In genomic region chr19:50568321-50569022, GRCh38 we compare ENCODE assay signal across 12 cellular contexts. TPM values are rescaled to one million over a fixed set of nuclear protein-coding genes. Genes with fewer than 3 reads are reported as not detected.
DNase-seq lines count a peak whose midpoint lies in the region; ATAC-seq and TF ChIP-seq lines count a peak whose summit lies in the region.
"Had no signal": no experiment of that assay in that cellular context is flagged by ENCODE, and none has a peak within 500 bp of the region (broad histone marks: within the 10 kb centered on the region; RNA-seq: fewer than 3 reads in every experiment).

A gene with protein sequence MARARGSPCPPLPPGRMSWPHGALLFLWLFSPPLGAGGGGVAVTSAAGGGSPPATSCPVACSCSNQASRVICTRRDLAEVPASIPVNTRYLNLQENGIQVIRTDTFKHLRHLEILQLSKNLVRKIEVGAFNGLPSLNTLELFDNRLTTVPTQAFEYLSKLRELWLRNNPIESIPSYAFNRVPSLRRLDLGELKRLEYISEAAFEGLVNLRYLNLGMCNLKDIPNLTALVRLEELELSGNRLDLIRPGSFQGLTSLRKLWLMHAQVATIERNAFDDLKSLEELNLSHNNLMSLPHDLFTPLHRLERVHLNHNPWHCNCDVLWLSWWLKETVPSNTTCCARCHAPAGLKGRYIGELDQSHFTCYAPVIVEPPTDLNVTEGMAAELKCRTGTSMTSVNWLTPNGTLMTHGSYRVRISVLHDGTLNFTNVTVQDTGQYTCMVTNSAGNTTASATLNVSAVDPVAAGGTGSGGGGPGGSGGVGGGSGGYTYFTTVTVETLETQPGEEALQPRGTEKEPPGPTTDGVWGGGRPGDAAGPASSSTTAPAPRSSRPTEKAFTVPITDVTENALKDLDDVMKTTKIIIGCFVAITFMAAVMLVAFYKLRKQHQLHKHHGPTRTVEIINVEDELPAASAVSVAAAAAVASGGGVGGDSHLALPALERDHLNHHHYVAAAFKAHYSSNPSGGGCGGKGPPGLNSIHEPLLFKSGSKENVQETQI (minus strand): TSS chr19:50568435. CDS start chr19:50548838, 19,597 bp downstream.

- intact Hi-C loops in posterior cingulate gyrus (cut with DNase I) (no loop called here), spleen (cut with DNase I; ENCODE audit: low total_unique reads) (no loop called here)

- H3K27me3 ChIP-seq in spleen (replicated peaks in 1 of 7) = peaks cover 2 to 79% (median 45%) of the 10 kb centered on the region in 7 donors

- H3K36me3 ChIP-seq in spleen = no peaks in the 10 kb centered on the region

- no peak for TF ChIP-seq POLR2A in spleen (IDR thresholded peaks at IDR 0.05)

- H3K9me3 ChIP-seq in spleen = no peaks in the 10 kb centered on the region

- peaks cover 0 to 24% (median 14%) of the 10 kb centered on the region in 6 donors for H3K4me1 ChIP-seq in spleen

- WGBS in spleen, 5 donors = 8 to 12% (median 11%) methylated on average over 24 to 26 of the region's 26 CpGs

- H3K36me3 Mint-ChIP-seq in glutamatergic neuron (ENCODE audit: unreplicated experiment) (no peaks in the 10 kb centered on the region), immature natural killer cell (no peaks in the 10 kb centered on the region)

- DNase-seq in Daoy (ENCODE audit: low read depth) (peak; percentile 55), NCI-H748 treated with DMSO at 0.1 percent for 48 hours (lab: John Stamatoyannopoulos, UW) (peak; percentile 25), glutamatergic neuron (peak; percentile 79), posterior cingulate gyrus (peak; percentile 57 to 93 (median 72)), spleen (no peak), immature natural killer cell (no peak)
- DNase-seq: activated gamma-delta T cell, left colon, MV-4-11, OCI-M1 had no signal

- peak within 1 kb of the TSS in 1 of 8 donors; percentile 22 for H3K4me3 ChIP-seq in spleen

- H3K27me3 Mint-ChIP-seq in glutamatergic neuron (ENCODE audit: unreplicated experiment) (peaks cover 10% of the 10 kb centered on the region), immature natural killer cell (ENCODE audit: low read depth in 3 of 3) (peaks cover 9 to 25% (median 14%) of the 10 kb centered on the region in 3 donors)

- H3K4me3 Mint-ChIP-seq in glutamatergic neuron (ENCODE audit: unreplicated experiment) (peak within 1 kb of the TSS; percentile 79), immature natural killer cell (no peak within 1 kb of the TSS)

- ATAC-seq in HG02763 (IDR thresholded peaks at IDR 0.05; ENCODE audit: unreplicated experiment) (no peak), GM19455 (IDR thresholded peaks at IDR 0.05; ENCODE audit: unreplicated experiment) (no peak)
- ATAC-seq: left colon had no signal

- H3K9me3 Mint-ChIP-seq in glutamatergic neuron (ENCODE audit: unreplicated experiment) (peaks cover 8% of the 10 kb centered on the region), immature natural killer cell (no peaks in the 10 kb centered on the region)

- no peak for TF ChIP-seq CTCF in glutamatergic neuron (IDR thresholded peaks at IDR 0.05; ENCODE audit: partially characterized antibody, unreplicated experiment)
- TF ChIP-seq CTCF in spleen (IDR thresholded peaks at IDR 0.05 in 8 of 11, conservative IDR thresholded peaks at IDR 0.05 in 3 of 11) = no peak

- H3K27ac Mint-ChIP-seq in glutamatergic neuron (ENCODE audit: unreplicated experiment) (no peak within 1 kb of the TSS), immature natural killer cell (no peak within 1 kb of the TSS)

- H3K27ac ChIP-seq in spleen = no peak within 1 kb of the TSS

- peaks cover 21% of the 10 kb centered on the region for H3K4me1 Mint-ChIP-seq in glutamatergic neuron (ENCODE audit: low read depth, unreplicated experiment)
- peaks cover 0 to 4% of the 10 kb centered on the region in 2 donors for H3K4me1 Mint-ChIP-seq in immature natural killer cell

RNA-seq across cellular contexts. Expression of the gene that starts here (rescaled TPM):
- 1.8 and 5.6 TPM in 2 replicates for total RNA-seq in Daoy (2014; rRNA removed; shearing (Covaris generic))
- 28.5 TPM for total RNA-seq in glutamatergic neuron (ENCODE audit: unreplicated experiment)
- 1 to 10 TPM in 4 of 7 donors, under 1 TPM in 3; 0.20 to 2.3 (median 1.0) TPM for total RNA-seq in spleen
- polyA plus RNA-seq in spleen = 1 to 10 TPM in 1 of 3 donors, under 1 TPM in 2; 0.30 to 1.0 (median 0.90) TPM
- not detected for polyA plus RNA-seq in immature natural killer cell

Comparison
In these comparisons a context has a peak if more than half of its experiments do, and no peak if none do; other contexts are left out.
1. DNase-seq: peak in Daoy (single experiment), NCI-H748 treated with DMSO at 0.1 percent for 48 hours (single experiment), glutamatergic neuron (single experiment) and posterior cingulate gyrus (10 of 10); none in spleen (single experiment) and immature natural killer cell (0 of 3).